2 cellular contexts compared by ENCODE assay signal in genomic region chr13:51249767-51250741, GRCh38.
TF ChIP-seq lines count a peak whose summit lies in the region.

No MANE protein-coding gene starts in this region.

TF ChIP-seq in A549, 52 proteins besides CTCF, POLR2A, EP300 and RAD21:
- TF ChIP-seq NPAS2 (CRISPR knock-in tag; IDR thresholded peaks at IDR 0.05; ENCODE audit: borderline replicate concordance) (no peak), FOSB (CRISPR knock-in tag; IDR thresholded peaks at IDR 0.05) (no peak), CHD2 (IDR thresholded peaks at IDR 0.05; ENCODE audit: low read length, partially characterized antibody) (no peak), KDM1A (IDR thresholded peaks at IDR 0.05; ENCODE audit: low read depth) (no peak), POLR2AphosphoS2 (conservative IDR thresholded peaks at IDR 0.05; ENCODE audit: low read length) (no peak), RFX5 (IDR thresholded peaks at IDR 0.05) (no peak), ELK1 (IDR thresholded peaks at IDR 0.05; ENCODE audit: low read depth, low read length) (no peak), HOXB13 (CRISPR knock-in tag; IDR thresholded peaks at IDR 0.05; ENCODE audit: low read depth) (no peak), JUNB (IDR thresholded peaks at IDR 0.05) (no peak), TFCP2L1 (CRISPR knock-in tag; IDR thresholded peaks at IDR 0.05) (no peak), FOXS1 (CRISPR knock-in tag; IDR thresholded peaks at IDR 0.05) (no peak), HOXB5 (CRISPR knock-in tag; IDR thresholded peaks at IDR 0.05) (no peak), ZSCAN20 (CRISPR knock-in tag; IDR thresholded peaks at IDR 0.05) (no peak), SMC3 (IDR thresholded peaks at IDR 0.05) (no peak), NR3C1 (IDR thresholded peaks at IDR 0.05) (no peak), BHLHE40 (IDR thresholded peaks at IDR 0.05; ENCODE audit: low read depth, low read length) (no peak)
- TF ChIP-seq, protein P1, sequence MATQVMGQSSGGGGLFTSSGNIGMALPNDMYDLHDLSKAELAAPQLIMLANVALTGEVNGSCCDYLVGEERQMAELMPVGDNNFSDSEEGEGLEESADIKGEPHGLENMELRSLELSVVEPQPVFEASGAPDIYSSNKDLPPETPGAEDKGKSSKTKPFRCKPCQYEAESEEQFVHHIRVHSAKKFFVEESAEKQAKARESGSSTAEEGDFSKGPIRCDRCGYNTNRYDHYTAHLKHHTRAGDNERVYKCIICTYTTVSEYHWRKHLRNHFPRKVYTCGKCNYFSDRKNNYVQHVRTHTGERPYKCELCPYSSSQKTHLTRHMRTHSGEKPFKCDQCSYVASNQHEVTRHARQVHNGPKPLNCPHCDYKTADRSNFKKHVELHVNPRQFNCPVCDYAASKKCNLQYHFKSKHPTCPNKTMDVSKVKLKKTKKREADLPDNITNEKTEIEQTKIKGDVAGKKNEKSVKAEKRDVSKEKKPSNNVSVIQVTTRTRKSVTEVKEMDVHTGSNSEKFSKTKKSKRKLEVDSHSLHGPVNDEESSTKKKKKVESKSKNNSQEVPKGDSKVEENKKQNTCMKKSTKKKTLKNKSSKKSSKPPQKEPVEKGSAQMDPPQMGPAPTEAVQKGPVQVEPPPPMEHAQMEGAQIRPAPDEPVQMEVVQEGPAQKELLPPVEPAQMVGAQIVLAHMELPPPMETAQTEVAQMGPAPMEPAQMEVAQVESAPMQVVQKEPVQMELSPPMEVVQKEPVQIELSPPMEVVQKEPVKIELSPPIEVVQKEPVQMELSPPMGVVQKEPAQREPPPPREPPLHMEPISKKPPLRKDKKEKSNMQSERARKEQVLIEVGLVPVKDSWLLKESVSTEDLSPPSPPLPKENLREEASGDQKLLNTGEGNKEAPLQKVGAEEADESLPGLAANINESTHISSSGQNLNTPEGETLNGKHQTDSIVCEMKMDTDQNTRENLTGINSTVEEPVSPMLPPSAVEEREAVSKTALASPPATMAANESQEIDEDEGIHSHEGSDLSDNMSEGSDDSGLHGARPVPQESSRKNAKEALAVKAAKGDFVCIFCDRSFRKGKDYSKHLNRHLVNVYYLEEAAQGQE (IDR thresholded peaks at IDR 0.05), result no peak
- TF ChIP-seq, protein P2, sequence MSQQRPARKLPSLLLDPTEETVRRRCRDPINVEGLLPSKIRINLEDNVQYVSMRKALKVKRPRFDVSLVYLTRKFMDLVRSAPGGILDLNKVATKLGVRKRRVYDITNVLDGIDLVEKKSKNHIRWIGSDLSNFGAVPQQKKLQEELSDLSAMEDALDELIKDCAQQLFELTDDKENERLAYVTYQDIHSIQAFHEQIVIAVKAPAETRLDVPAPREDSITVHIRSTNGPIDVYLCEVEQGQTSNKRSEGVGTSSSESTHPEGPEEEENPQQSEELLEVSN (IDR thresholded peaks at IDR 0.05; ENCODE audit: borderline replicate concordance, low read depth), result no peak
- TF ChIP-seq, protein P3, sequence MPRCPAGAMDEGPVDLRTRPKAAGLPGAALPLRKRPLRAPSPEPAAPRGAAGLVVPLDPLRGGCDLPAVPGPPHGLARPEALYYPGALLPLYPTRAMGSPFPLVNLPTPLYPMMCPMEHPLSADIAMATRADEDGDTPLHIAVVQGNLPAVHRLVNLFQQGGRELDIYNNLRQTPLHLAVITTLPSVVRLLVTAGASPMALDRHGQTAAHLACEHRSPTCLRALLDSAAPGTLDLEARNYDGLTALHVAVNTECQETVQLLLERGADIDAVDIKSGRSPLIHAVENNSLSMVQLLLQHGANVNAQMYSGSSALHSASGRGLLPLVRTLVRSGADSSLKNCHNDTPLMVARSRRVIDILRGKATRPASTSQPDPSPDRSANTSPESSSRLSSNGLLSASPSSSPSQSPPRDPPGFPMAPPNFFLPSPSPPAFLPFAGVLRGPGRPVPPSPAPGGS (IDR thresholded peaks at IDR 0.05), result no peak

TF ChIP-seq in SK-N-SH, 30 proteins besides CTCF, POLR2A, EP300 and RAD21:
- TF ChIP-seq TAF1 (IDR thresholded peaks at IDR 0.05; ENCODE audit: borderline replicate concordance, low read depth, low read length), result no peak
- TF ChIP-seq NFIC (IDR thresholded peaks at IDR 0.05; ENCODE audit: borderline replicate concordance), result no peak
- no peak for TF ChIP-seq RCOR1 (IDR thresholded peaks at IDR 0.05; ENCODE audit: low read length)
- no peak for TF ChIP-seq POLR2AphosphoS5 (IDR thresholded peaks at IDR 0.05; ENCODE audit: low read depth, low read length)
- no peak for TF ChIP-seq GABPA (IDR thresholded peaks at IDR 0.05; ENCODE audit: low read depth)
- TF ChIP-seq MXI1 (IDR thresholded peaks at IDR 0.05; ENCODE audit: low read depth, low read length), result no peak
- TF ChIP-seq, protein P4, sequence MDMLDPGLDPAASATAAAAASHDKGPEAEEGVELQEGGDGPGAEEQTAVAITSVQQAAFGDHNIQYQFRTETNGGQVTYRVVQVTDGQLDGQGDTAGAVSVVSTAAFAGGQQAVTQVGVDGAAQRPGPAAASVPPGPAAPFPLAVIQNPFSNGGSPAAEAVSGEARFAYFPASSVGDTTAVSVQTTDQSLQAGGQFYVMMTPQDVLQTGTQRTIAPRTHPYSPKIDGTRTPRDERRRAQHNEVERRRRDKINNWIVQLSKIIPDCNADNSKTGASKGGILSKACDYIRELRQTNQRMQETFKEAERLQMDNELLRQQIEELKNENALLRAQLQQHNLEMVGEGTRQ (IDR thresholded peaks at IDR 0.05; ENCODE audit: borderline replicate concordance, low read depth, low read length), result no peak
- no peak for TF ChIP-seq TCF12 (IDR thresholded peaks at IDR 0.05)
- TF ChIP-seq ELF1 (IDR thresholded peaks at IDR 0.05), result no peak
- TF ChIP-seq, protein P5, sequence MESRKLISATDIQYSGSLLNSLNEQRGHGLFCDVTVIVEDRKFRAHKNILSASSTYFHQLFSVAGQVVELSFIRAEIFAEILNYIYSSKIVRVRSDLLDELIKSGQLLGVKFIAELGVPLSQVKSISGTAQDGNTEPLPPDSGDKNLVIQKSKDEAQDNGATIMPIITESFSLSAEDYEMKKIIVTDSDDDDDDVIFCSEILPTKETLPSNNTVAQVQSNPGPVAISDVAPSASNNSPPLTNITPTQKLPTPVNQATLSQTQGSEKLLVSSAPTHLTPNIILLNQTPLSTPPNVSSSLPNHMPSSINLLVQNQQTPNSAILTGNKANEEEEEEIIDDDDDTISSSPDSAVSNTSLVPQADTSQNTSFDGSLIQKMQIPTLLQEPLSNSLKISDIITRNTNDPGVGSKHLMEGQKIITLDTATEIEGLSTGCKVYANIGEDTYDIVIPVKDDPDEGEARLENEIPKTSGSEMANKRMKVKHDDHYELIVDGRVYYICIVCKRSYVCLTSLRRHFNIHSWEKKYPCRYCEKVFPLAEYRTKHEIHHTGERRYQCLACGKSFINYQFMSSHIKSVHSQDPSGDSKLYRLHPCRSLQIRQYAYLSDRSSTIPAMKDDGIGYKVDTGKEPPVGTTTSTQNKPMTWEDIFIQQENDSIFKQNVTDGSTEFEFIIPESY (IDR thresholded peaks at IDR 0.05; ENCODE audit: borderline replicate concordance, low read depth), result no peak
- no peak for TF ChIP-seq SIN3A (IDR thresholded peaks at IDR 0.05; ENCODE audit: borderline replicate concordance, low read depth, low read length)
- no peak for TF ChIP-seq MAX (IDR thresholded peaks at IDR 0.05; ENCODE audit: low read depth)
- TF ChIP-seq JUND (IDR thresholded peaks at IDR 0.05), result no peak
- no peak for TF ChIP-seq SMC3 (IDR thresholded peaks at IDR 0.05; ENCODE audit: low read depth, low read length)
